8 cellular contexts compared by ENCODE assay signal in the genomic region with DNA sequence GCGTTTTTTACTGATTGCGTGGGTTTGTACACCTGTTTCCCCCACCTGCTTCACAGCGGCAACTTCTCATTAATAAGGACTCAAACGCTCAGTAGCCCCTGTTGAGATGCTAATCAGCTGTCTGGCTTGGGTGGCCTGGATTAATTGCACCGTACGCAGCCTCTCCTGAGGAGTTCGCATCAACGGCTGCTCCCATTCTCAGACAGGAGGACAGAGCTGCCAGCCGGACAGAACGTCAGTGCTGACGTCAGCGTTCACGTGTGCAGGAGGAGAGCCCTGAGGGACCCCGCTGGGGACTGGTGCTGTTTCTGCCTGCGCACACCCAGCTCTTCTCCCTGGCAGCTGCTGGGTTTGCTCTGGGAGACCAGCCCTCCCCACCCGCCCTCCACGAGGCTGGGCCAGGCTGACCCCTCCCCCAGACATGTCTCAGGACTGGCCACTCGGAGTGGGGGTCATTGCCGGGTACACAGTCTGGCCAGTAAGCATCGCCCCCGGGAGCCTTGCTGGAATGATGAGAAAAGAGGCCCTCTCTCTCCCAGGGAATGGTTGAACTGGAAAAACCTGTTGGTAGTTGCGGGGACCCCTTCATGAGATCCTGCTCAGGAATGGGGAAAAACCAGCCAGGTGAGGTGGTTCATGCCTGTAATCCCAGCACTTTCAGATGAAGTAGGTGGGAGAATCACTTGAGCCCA. TPM values are rescaled to one million over a fixed set of nuclear protein-coding genes. Genes with fewer than 3 reads are reported as not detected.
DNase-seq lines count a peak whose midpoint lies in the region; TF ChIP-seq lines count a peak whose summit lies in the region.

No MANE protein-coding gene starts in this region.

- no peak overlapping the region for H2AK5ac ChIP-seq in neuronal stem cell (ENCODE audit: low read depth, low read length)

- no peak overlapping the region for H2BK5ac ChIP-seq in neuronal stem cell (ENCODE audit: low read length)

- H2BK12ac ChIP-seq in neuronal stem cell (ENCODE audit: low read length) = no peak overlapping the region

- H3K4me3 ChIP-seq in fibroblast of villous mesenchyme (ENCODE audit: low read depth, low read length) (peak overlapping the region; percentile 38), neuronal stem cell (ENCODE audit: low read length in 2 of 2) (no peak overlapping the region)

- no peaks in the 10 kb centered on the region for H3K79me1 ChIP-seq in neuronal stem cell (ENCODE audit: low read depth, low read length)

- peak; percentile 35 for DNase-seq in activated naive CD4-positive, alpha-beta T cell treated with anti-CD3 and anti-CD28 coated beads, Interleukin-2, amount 10 ng/mL, durations not matched to agents 7 days and 5 days
- no peak for DNase-seq in activated naive CD4-positive, alpha-beta T cell treated with anti-CD3 and anti-CD28 coated beads, Interleukin-2, amount 50 U/mL, for 16 hours
- no peak for DNase-seq in T-helper 2 cell treated with Interferon-gamma antibody and Interleukin-4, amounts not matched to agents 5 μg/mL and 100 μg/mL, for 36 hours (ENCODE audit: low spot score)
- DNase-seq in fibroblast of villous mesenchyme (ENCODE audit: low read depth) (peak; percentile 92), neuronal stem cell (ENCODE audit: low spot score) (peak; percentile 46), RKO (ENCODE audit: low spot score) (no peak), GM19240 (ENCODE audit: insufficient read length, low spot score) (no peak), SKM-1 treated with dmso at 0.1 percent for 144 hours (lab: John Stamatoyannopoulos, UW; ENCODE audit: unreplicated experiment) (no peak)

- peaks cover 22% of the 10 kb centered on the region for H3K27me3 Mint-ChIP-seq in activated naive CD4-positive, alpha-beta T cell treated with anti-CD3 and anti-CD28 coated beads, Interleukin-2, amount 10 ng/mL, durations not matched to agents 7 days and 5 days
- no peaks in the 10 kb centered on the region for H3K27me3 Mint-ChIP-seq in T-helper 2 cell treated with Interferon-gamma antibody and Interleukin-4, amounts not matched to agents 5 μg/mL and 100 μg/mL, for 36 hours (ENCODE audit: low read depth)

- no peak for TF ChIP-seq CTCF in fibroblast of villous mesenchyme (IDR thresholded peaks at IDR 0.05; ENCODE audit: insufficient read depth, low read depth, low read length)

- H2AFZ ChIP-seq in neuronal stem cell (ENCODE audit: low read length) = peak overlapping the region; percentile 81

- no peak overlapping the region for H3K4ac ChIP-seq in neuronal stem cell (ENCODE audit: low read length)

- H2BK120ac ChIP-seq in neuronal stem cell (ENCODE audit: low read depth, low read length) = no peak overlapping the region

- peaks cover 3 to 9% of the 10 kb centered on the region in 2 donors for H3K4me1 ChIP-seq in neuronal stem cell (ENCODE audit: control insufficient read depth in 2 of 2, insufficient read depth in 1 of 2, low read depth in 1 of 2, low read length in 2 of 2)

- peaks cover 44% of the 10 kb centered on the region for H3K4me1 Mint-ChIP-seq in activated naive CD4-positive, alpha-beta T cell treated with anti-CD3 and anti-CD28 coated beads, Interleukin-2, amount 10 ng/mL, durations not matched to agents 7 days and 5 days
- peaks cover 13% of the 10 kb centered on the region for H3K4me1 Mint-ChIP-seq in T-helper 2 cell treated with Interferon-gamma antibody and Interleukin-4, amounts not matched to agents 5 μg/mL and 100 μg/mL, for 36 hours (ENCODE audit: low read depth)

- H3K36me3 Mint-ChIP-seq in activated naive CD4-positive, alpha-beta T cell treated with anti-CD3 and anti-CD28 coated beads, Interleukin-2, amount 10 ng/mL, durations not matched to agents 7 days and 5 days = no peaks in the 10 kb centered on the region
- no peaks in the 10 kb centered on the region for H3K36me3 Mint-ChIP-seq in T-helper 2 cell treated with Interferon-gamma antibody and Interleukin-4, amounts not matched to agents 5 μg/mL and 100 μg/mL, for 36 hours (ENCODE audit: low read depth)

- no peak overlapping the region for H3K23ac ChIP-seq in neuronal stem cell (ENCODE audit: low read depth, low read length, poor library complexity)

- no peaks in the 10 kb centered on the region for H3K27me3 ChIP-seq in neuronal stem cell (ENCODE audit: control insufficient read depth in 3 of 3, insufficient read depth in 3 of 3, low read depth in 1 of 3, low read length in 3 of 3)

- H4K91ac ChIP-seq in neuronal stem cell (ENCODE audit: low read depth, low read length, poor library complexity) = no peak overlapping the region

- no peak overlapping the region for H3K27ac Mint-ChIP-seq in activated naive CD4-positive, alpha-beta T cell treated with anti-CD3 and anti-CD28 coated beads, Interleukin-2, amount 10 ng/mL, durations not matched to agents 7 days and 5 days
- H3K27ac Mint-ChIP-seq in T-helper 2 cell treated with Interferon-gamma antibody and Interleukin-4, amounts not matched to agents 5 μg/mL and 100 μg/mL, for 36 hours = no peak overlapping the region

- H3K36me3 ChIP-seq in neuronal stem cell (replicated peaks in 1 of 2; ENCODE audit: control insufficient read depth in 2 of 2, insufficient read depth in 2 of 2, low read length in 2 of 2) = no peaks in the 10 kb centered on the region

- H3K9ac ChIP-seq in neuronal stem cell (ENCODE audit: low read depth, low read length, poor library complexity) = no peak overlapping the region

- H3K14ac ChIP-seq in neuronal stem cell (ENCODE audit: low read length) = no peak overlapping the region

- H2BK15ac ChIP-seq in neuronal stem cell (ENCODE audit: low read length) = no peak overlapping the region

- H3K27ac ChIP-seq in neuronal stem cell (replicated peaks; ENCODE audit: low read length) = no peak overlapping the region

- no peaks in the 10 kb centered on the region for H3K9me3 ChIP-seq in neuronal stem cell (replicated peaks in 1 of 2; ENCODE audit: control insufficient read depth in 2 of 2, insufficient read depth in 1 of 2, low read depth in 1 of 2, low read length in 2 of 2)

- no peak overlapping the region for H4K8ac ChIP-seq in neuronal stem cell (ENCODE audit: low read depth, low read length)

- WGBS in neuronal stem cell (ENCODE audit: extremely low coverage in 2 of 2, insufficient read length in 2 of 2, insufficient replicate concordance in 1 of 2), 2 donors = no CpG with 5 or more reads among the region's 22 CpGs

- H3K9me3 Mint-ChIP-seq in activated naive CD4-positive, alpha-beta T cell treated with anti-CD3 and anti-CD28 coated beads, Interleukin-2, amount 10 ng/mL, durations not matched to agents 7 days and 5 days = no peaks in the 10 kb centered on the region
- no peaks in the 10 kb centered on the region for H3K9me3 Mint-ChIP-seq in T-helper 2 cell treated with Interferon-gamma antibody and Interleukin-4, amounts not matched to agents 5 μg/mL and 100 μg/mL, for 36 hours

- H3K4me3 Mint-ChIP-seq in activated naive CD4-positive, alpha-beta T cell treated with anti-CD3 and anti-CD28 coated beads, Interleukin-2, amount 10 ng/mL, durations not matched to agents 7 days and 5 days = no peak overlapping the region
- peak overlapping the region; percentile 13 for H3K4me3 Mint-ChIP-seq in T-helper 2 cell treated with Interferon-gamma antibody and Interleukin-4, amounts not matched to agents 5 μg/mL and 100 μg/mL, for 36 hours

- H3K18ac ChIP-seq in neuronal stem cell (ENCODE audit: low read length) = peak overlapping the region; percentile 9

- peak overlapping the region; percentile 44 for H3K4me2 ChIP-seq in neuronal stem cell (ENCODE audit: insufficient read depth, low read length, poor library complexity, severe bottlenecking)

- CTCF ChIA-PET in activated naive CD4-positive, alpha-beta T cell treated with anti-CD3 and anti-CD28 coated beads, Interleukin-2, amount 10 ng/mL, durations not matched to agents 7 days and 5 days (lab: Charles Lee) = no interaction called here

RNA-seq across cellular contexts. Expression of a gene that starts 5.7 kb away (rescaled TPM):
- total RNA-seq in fibroblast of villous mesenchyme = 18.7 and 25.9 TPM in 2 replicates
- 22.7 TPM for polyA plus RNA-seq in neuronal stem cell (2013, experiment 1 of 2)
- polyA plus RNA-seq in neuronal stem cell (2013, experiment 2 of 2) = 22.7 TPM

RNA-seq across cellular contexts. Expression of a gene that starts 9.2 kb away (rescaled TPM):
- total RNA-seq in fibroblast of villous mesenchyme = not detected in 2 replicates
- polyA plus RNA-seq in neuronal stem cell (2013, experiment 1 of 2) = not detected
- not detected for polyA plus RNA-seq in neuronal stem cell (2013, experiment 2 of 2)

Comparison
In these comparisons a context has a peak if more than half of its experiments do, and no peak if none do; other contexts are left out.
1. DNase-seq: peak in activated naive CD4-positive, alpha-beta T cell treated with anti-CD3 and anti-CD28 coated beads, Interleukin-2, amount 10 ng/mL, durations not matched to agents 7 days and 5 days (single experiment), fibroblast of villous mesenchyme (single experiment) and neuronal stem cell (single experiment); none in activated naive CD4-positive, alpha-beta T cell treated with anti-CD3 and anti-CD28 coated beads, Interleukin-2, amount 50 U/mL, for 16 hours (single experiment), T-helper 2 cell treated with Interferon-gamma antibody and Interleukin-4, amounts not matched to agents 5 μg/mL and 100 μg/mL, for 36 hours (single experiment), RKO (single experiment), GM19240 (single experiment) and SKM-1 treated with dmso at 0.1 percent for 144 hours (single experiment).